1 cellular context compared by ENCODE assay signal in genomic region chr3:168988867-168989266, GRCh38.
A peak's percentile ranks its signal among the peaks of the same experiment; 100 is the strongest.
TF ChIP-seq lines count a peak whose summit lies in the region.

No MANE protein-coding gene starts in this region.

TF ChIP-seq in HepG2, 621 proteins besides CTCF, POLR2A, EP300 and RAD21 (continued from another document and continues in another):
- TF ChIP-seq ZNF224 (CRISPR knock-in tag; IDR thresholded peaks at IDR 0.05) (no peak), FOXA3 (CRISPR knock-in tag; IDR thresholded peaks at IDR 0.05) (peak; percentile 89), TBX3 (IDR thresholded peaks at IDR 0.05; ENCODE audit: borderline replicate concordance) (peak; percentile 52; the same call in 1 of the 2 replicates), IRF2 (CRISPR knock-in tag; IDR thresholded peaks at IDR 0.05) (peak; percentile 42; the same call in 1 of the 2 replicates), TIGD3 (CRISPR knock-in tag; IDR thresholded peaks at IDR 0.05; ENCODE audit: borderline replicate concordance) (no peak), TP53 (CRISPR knock-in tag; conservative IDR thresholded peaks at IDR 0.05) (no peak), DNMT3B (CRISPR knock-in tag; conservative IDR thresholded peaks at IDR 0.05) (no peak), SP4 (CRISPR knock-in tag; IDR thresholded peaks at IDR 0.05) (no peak), FOXK2 (IDR thresholded peaks at IDR 0.05) (no peak), PITX1 (CRISPR knock-in tag; IDR thresholded peaks at IDR 0.05) (peak; percentile 79), ZNF441 (CRISPR knock-in tag; IDR thresholded peaks at IDR 0.05; ENCODE audit: borderline replicate concordance) (no peak), TCF12 (IDR thresholded peaks at IDR 0.05) (no peak), TCF12 (CRISPR knock-in tag; IDR thresholded peaks at IDR 0.05) (no peak), ZNF143 (CRISPR knock-in tag; IDR thresholded peaks at IDR 0.05) (no peak), HNF4G (IDR thresholded peaks at IDR 0.05; ENCODE audit: borderline replicate concordance, low read depth, low read length) (peak; percentile 60; the same call in 1 of the 2 replicates), HNF4G (CRISPR knock-in tag; IDR thresholded peaks at IDR 0.05; ENCODE audit: borderline replicate concordance, low read depth) (peak; percentile 28; the same call in 1 of the 2 replicates), ZNF674 (CRISPR knock-in tag; IDR thresholded peaks at IDR 0.05; ENCODE audit: low read depth) (no peak), IRX3 (CRISPR knock-in tag; IDR thresholded peaks at IDR 0.05; ENCODE audit: borderline replicate concordance, low read depth) (no peak), MIXL1 (CRISPR knock-in tag; IDR thresholded peaks at IDR 0.05) (peak; percentile 91), ZNF772 (CRISPR knock-in tag; IDR thresholded peaks at IDR 0.05) (no peak), KDM1A (CRISPR knock-in tag; IDR thresholded peaks at IDR 0.05) (0 out of 2 replicates have a peak, but pooled peaks have one; percentile 16), HOXD1 (CRISPR knock-in tag; IDR thresholded peaks at IDR 0.05) (no peak), ELF1 (CRISPR knock-in tag; IDR thresholded peaks at IDR 0.05) (no peak), RNF2 (conservative IDR thresholded peaks at IDR 0.05; ENCODE audit: low read depth) (no peak), NONO (IDR thresholded peaks at IDR 0.05) (no peak), NONO (CRISPR knock-in tag; conservative IDR thresholded peaks at IDR 0.05) (no peak; the same call in 1 of the 2 replicates), SALL1 (CRISPR knock-in tag; IDR thresholded peaks at IDR 0.05) (peak; percentile 96; the same call in 1 of the 2 replicates), ATF7 (IDR thresholded peaks at IDR 0.05) (no peak), ATF7 (CRISPR knock-in tag; IDR thresholded peaks at IDR 0.05) (no peak), ADNP (CRISPR knock-in tag; IDR thresholded peaks at IDR 0.05) (no peak), KLF13 (CRISPR knock-in tag; IDR thresholded peaks at IDR 0.05) (no peak), HMG20A (CRISPR knock-in tag; IDR thresholded peaks at IDR 0.05; ENCODE audit: borderline replicate concordance) (peak; percentile 86), KLF6 (CRISPR knock-in tag; IDR thresholded peaks at IDR 0.05) (no peak), ONECUT2 (CRISPR knock-in tag; IDR thresholded peaks at IDR 0.05) (peak; percentile 95), MBD4 (IDR thresholded peaks at IDR 0.05; ENCODE audit: borderline replicate concordance, low read length) (peak; percentile 82; the same call in 1 of the 2 replicates), CREM (IDR thresholded peaks at IDR 0.05) (peak; percentile 82), CREM (CRISPR knock-in tag; IDR thresholded peaks at IDR 0.05) (no peak), HMGA1 (CRISPR knock-in tag; conservative IDR thresholded peaks at IDR 0.05) (no peak), ZNF180 (CRISPR knock-in tag; IDR thresholded peaks at IDR 0.05; ENCODE audit: borderline replicate concordance, low read depth) (no peak), ZNF7 (CRISPR knock-in tag; IDR thresholded peaks at IDR 0.05) (no peak), SIN3B (IDR thresholded peaks at IDR 0.05; ENCODE audit: low read length) (no peak), KLF16 (CRISPR knock-in tag; IDR thresholded peaks at IDR 0.05) (peak in 1 of 2 experiments; percentile 86; a peak in 2 of 4 replicates), HNRNPUL1 (IDR thresholded peaks at IDR 0.05; ENCODE audit: low read depth, low read length) (no peak), TBP (CRISPR knock-in tag; IDR thresholded peaks at IDR 0.05) (no peak), TOE1 (CRISPR knock-in tag; IDR thresholded peaks at IDR 0.05) (no peak)
- TF ChIP-seq, protein P1, sequence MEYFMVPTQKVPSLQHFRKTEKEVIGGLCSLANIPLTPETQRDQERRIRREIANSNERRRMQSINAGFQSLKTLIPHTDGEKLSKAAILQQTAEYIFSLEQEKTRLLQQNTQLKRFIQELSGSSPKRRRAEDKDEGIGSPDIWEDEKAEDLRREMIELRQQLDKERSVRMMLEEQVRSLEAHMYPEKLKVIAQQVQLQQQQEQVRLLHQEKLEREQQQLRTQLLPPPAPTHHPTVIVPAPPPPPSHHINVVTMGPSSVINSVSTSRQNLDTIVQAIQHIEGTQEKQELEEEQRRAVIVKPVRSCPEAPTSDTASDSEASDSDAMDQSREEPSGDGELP (IDR thresholded peaks at IDR 0.05; ENCODE audit: borderline replicate concordance, low read depth) = no peak
- TF ChIP-seq, protein P2, sequence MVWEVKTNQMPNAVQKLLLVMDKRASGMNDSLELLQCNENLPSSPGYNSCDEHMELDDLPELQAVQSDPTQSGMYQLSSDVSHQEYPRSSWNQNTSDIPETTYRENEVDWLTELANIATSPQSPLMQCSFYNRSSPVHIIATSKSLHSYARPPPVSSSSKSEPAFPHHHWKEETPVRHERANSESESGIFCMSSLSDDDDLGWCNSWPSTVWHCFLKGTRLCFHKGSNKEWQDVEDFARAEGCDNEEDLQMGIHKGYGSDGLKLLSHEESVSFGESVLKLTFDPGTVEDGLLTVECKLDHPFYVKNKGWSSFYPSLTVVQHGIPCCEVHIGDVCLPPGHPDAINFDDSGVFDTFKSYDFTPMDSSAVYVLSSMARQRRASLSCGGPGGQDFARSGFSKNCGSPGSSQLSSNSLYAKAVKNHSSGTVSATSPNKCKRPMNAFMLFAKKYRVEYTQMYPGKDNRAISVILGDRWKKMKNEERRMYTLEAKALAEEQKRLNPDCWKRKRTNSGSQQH (CRISPR knock-in tag; IDR thresholded peaks at IDR 0.05; ENCODE audit: low read depth) = no peak
- TF ChIP-seq, protein P3, sequence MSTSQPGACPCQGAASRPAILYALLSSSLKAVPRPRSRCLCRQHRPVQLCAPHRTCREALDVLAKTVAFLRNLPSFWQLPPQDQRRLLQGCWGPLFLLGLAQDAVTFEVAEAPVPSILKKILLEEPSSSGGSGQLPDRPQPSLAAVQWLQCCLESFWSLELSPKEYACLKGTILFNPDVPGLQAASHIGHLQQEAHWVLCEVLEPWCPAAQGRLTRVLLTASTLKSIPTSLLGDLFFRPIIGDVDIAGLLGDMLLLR (CRISPR knock-in tag; IDR thresholded peaks at IDR 0.05) = no peak
- TF ChIP-seq, protein P4, sequence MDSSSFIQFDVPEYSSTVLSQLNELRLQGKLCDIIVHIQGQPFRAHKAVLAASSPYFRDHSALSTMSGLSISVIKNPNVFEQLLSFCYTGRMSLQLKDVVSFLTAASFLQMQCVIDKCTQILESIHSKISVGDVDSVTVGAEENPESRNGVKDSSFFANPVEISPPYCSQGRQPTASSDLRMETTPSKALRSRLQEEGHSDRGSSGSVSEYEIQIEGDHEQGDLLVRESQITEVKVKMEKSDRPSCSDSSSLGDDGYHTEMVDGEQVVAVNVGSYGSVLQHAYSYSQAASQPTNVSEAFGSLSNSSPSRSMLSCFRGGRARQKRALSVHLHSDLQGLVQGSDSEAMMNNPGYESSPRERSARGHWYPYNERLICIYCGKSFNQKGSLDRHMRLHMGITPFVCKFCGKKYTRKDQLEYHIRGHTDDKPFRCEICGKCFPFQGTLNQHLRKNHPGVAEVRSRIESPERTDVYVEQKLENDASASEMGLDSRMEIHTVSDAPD (CRISPR knock-in tag; IDR thresholded peaks at IDR 0.05) = 0 out of 2 replicates have a peak, but pooled peaks have one; percentile 24
- TF ChIP-seq, protein P5, sequence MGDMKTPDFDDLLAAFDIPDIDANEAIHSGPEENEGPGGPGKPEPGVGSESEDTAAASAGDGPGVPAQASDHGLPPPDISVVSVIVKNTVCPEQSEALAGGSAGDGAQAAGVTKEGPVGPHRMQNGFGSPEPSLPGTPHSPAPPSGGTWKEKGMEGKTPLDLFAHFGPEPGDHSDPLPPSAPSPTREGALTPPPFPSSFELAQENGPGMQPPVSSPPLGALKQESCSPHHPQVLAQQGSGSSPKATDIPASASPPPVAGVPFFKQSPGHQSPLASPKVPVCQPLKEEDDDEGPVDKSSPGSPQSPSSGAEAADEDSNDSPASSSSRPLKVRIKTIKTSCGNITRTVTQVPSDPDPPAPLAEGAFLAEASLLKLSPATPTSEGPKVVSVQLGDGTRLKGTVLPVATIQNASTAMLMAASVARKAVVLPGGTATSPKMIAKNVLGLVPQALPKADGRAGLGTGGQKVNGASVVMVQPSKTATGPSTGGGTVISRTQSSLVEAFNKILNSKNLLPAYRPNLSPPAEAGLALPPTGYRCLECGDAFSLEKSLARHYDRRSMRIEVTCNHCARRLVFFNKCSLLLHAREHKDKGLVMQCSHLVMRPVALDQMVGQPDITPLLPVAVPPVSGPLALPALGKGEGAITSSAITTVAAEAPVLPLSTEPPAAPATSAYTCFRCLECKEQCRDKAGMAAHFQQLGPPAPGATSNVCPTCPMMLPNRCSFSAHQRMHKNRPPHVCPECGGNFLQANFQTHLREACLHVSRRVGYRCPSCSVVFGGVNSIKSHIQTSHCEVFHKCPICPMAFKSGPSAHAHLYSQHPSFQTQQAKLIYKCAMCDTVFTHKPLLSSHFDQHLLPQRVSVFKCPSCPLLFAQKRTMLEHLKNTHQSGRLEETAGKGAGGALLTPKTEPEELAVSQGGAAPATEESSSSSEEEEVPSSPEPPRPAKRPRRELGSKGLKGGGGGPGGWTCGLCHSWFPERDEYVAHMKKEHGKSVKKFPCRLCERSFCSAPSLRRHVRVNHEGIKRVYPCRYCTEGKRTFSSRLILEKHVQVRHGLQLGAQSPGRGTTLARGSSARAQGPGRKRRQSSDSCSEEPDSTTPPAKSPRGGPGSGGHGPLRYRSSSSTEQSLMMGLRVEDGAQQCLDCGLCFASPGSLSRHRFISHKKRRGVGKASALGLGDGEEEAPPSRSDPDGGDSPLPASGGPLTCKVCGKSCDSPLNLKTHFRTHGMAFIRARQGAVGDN (CRISPR knock-in tag; IDR thresholded peaks at IDR 0.05) = no peak
- TF ChIP-seq, protein P6, sequence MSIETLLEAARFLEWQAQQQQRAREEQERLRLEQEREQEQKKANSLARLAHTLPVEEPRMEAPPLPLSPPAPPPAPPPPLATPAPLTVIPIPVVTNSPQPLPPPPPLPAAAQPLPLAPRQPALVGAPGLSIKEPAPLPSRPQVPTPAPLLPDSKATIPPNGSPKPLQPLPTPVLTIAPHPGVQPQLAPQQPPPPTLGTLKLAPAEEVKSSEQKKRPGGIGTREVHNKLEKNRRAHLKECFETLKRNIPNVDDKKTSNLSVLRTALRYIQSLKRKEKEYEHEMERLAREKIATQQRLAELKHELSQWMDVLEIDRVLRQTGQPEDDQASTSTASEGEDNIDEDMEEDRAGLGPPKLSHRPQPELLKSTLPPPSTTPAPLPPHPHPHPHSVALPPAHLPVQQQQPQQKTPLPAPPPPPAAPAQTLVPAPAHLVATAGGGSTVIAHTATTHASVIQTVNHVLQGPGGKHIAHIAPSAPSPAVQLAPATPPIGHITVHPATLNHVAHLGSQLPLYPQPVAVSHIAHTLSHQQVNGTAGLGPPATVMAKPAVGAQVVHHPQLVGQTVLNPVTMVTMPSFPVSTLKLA (IDR thresholded peaks at IDR 0.05) = no peak
- TF ChIP-seq, protein P7, sequence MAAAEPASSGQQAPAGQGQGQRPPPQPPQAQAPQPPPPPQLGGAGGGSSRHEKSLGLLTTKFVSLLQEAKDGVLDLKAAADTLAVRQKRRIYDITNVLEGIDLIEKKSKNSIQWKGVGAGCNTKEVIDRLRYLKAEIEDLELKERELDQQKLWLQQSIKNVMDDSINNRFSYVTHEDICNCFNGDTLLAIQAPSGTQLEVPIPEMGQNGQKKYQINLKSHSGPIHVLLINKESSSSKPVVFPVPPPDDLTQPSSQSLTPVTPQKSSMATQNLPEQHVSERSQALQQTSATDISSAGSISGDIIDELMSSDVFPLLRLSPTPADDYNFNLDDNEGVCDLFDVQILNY (CRISPR knock-in tag; conservative IDR thresholded peaks at IDR 0.05) = no peak
- TF ChIP-seq, protein P8, sequence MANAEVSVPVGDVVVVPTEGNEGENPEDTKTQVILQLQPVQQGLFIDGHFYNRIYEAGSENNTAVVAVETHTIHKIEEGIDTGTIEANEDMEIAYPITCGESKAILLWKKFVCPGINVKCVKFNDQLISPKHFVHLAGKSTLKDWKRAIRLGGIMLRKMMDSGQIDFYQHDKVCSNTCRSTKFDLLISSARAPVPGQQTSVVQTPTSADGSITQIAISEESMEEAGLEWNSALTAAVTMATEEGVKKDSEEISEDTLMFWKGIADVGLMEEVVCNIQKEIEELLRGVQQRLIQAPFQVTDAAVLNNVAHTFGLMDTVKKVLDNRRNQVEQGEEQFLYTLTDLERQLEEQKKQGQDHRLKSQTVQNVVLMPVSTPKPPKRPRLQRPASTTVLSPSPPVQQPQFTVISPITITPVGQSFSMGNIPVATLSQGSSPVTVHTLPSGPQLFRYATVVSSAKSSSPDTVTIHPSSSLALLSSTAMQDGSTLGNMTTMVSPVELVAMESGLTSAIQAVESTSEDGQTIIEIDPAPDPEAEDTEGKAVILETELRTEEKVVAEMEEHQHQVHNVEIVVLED (CRISPR knock-in tag; IDR thresholded peaks at IDR 0.05; ENCODE audit: borderline replicate concordance) = no peak
- TF ChIP-seq, protein P9, sequence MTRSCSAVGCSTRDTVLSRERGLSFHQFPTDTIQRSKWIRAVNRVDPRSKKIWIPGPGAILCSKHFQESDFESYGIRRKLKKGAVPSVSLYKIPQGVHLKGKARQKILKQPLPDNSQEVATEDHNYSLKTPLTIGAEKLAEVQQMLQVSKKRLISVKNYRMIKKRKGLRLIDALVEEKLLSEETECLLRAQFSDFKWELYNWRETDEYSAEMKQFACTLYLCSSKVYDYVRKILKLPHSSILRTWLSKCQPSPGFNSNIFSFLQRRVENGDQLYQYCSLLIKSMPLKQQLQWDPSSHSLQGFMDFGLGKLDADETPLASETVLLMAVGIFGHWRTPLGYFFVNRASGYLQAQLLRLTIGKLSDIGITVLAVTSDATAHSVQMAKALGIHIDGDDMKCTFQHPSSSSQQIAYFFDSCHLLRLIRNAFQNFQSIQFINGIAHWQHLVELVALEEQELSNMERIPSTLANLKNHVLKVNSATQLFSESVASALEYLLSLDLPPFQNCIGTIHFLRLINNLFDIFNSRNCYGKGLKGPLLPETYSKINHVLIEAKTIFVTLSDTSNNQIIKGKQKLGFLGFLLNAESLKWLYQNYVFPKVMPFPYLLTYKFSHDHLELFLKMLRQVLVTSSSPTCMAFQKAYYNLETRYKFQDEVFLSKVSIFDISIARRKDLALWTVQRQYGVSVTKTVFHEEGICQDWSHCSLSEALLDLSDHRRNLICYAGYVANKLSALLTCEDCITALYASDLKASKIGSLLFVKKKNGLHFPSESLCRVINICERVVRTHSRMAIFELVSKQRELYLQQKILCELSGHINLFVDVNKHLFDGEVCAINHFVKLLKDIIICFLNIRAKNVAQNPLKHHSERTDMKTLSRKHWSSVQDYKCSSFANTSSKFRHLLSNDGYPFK (CRISPR knock-in tag; IDR thresholded peaks at IDR 0.05; ENCODE audit: borderline replicate concordance) = no peak
- TF ChIP-seq, protein P10, sequence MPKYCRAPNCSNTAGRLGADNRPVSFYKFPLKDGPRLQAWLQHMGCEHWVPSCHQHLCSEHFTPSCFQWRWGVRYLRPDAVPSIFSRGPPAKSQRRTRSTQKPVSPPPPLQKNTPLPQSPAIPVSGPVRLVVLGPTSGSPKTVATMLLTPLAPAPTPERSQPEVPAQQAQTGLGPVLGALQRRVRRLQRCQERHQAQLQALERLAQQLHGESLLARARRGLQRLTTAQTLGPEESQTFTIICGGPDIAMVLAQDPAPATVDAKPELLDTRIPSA (CRISPR knock-in tag; IDR thresholded peaks at IDR 0.05; ENCODE audit: borderline replicate concordance) = no peak
